Comparison of ENCODE assay signal across 21 cellular contexts in the genomic region with DNA sequence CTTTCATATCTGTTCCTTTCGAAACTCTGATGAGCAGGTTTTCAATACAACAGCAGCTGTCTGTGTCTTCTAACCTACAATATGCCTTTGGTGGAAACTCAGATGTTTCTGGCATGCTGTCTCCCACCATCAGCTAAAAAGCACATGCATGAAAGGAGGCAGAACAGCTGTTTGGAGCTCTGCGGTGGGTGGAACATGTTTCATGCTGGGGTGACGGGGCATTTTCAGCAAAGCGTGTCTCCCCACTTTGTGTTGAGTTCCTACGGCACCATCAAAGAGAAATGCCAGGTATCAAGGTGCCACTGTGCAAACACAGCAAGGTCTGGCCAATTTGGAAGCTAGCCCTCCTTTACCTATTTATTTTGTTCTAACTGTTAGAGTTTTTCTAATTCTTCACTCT.
A peak's percentile ranks its signal among the peaks of the same experiment; 100 is the strongest.
DNase-seq lines count a peak whose midpoint lies in the region; ATAC-seq, FAIRE-seq and TF ChIP-seq lines count a peak whose summit lies in the region.
"Had no signal": no experiment of that assay in that cellular context is flagged by ENCODE, and none has a peak within 500 bp of the region (broad histone marks: within the 10 kb centered on the region; RNA-seq: fewer than 3 reads in every experiment).

No MANE protein-coding gene starts in this region.

- H3K27ac ChIP-seq in SJCRH30 (peak overlapping the region; percentile 74), pancreas (peak overlapping the region; percentile 51 to 76 (median 67))
- H3K27ac ChIP-seq: C4-2B, RWPE1 had no signal

- H3K27me3 ChIP-seq in SJCRH30: no peaks in the 10 kb centered on the region
- H3K27me3 ChIP-seq in pancreas: no peaks in the 10 kb centered on the region

- DNase-seq in NCI-H345 (lab: John Stamatoyannopoulos, UW): peak; percentile 19
- no peak for DNase-seq in NCI-H345 treated with DMSO at 0.1 percent for 48 hours (lab: John Stamatoyannopoulos, UW; ENCODE audit: unreplicated experiment)
- DNase-seq in SJCRH30: peak; percentile 82 to 88
- peak in 4 of 6 donors; percentile 39 to 87 (median 72) for DNase-seq in pancreas
- no peak for DNase-seq in foreskin fibroblast
- DNase-seq: 8988T; Calu3; CD8-positive, alpha-beta memory T cell; DMS53; NCI-H1048; NCI-H1417 treated with DMSO at 0.1 percent for 48 hours; NCI-H2029; NCI-H2227 treated with DMSO at 0.1 percent for 48 hours; NCI-H526; SIG-M5; T-cell had no signal

- H3K4me1 ChIP-seq in SJCRH30 (peaks cover 26% of the 10 kb centered on the region), pancreas (peaks cover 17 to 33% (median 24%) of the 10 kb centered on the region in 3 donors)

- H3K36me3 ChIP-seq in SJCRH30: no peaks in the 10 kb centered on the region; the same call in 1 of the 2 replicates
- no peaks in the 10 kb centered on the region for H3K36me3 ChIP-seq in pancreas

- 9 to 14% methylated on average over 5 of the region's 5 CpGs for WGBS in pancreas, 2 donors

- peak; percentile 40 to 84 (median 80) for ATAC-seq in pancreas
- ATAC-seq in HG03342 (IDR thresholded peaks at IDR 0.05; ENCODE audit: unreplicated experiment): no peak
- ATAC-seq in HG03095 (IDR thresholded peaks at IDR 0.05; ENCODE audit: unreplicated experiment): no peak
- ATAC-seq: T-cell had no signal

- no peaks in the 10 kb centered on the region for H3K9me3 ChIP-seq in SJCRH30 (replicated peaks)
- no peaks in the 10 kb centered on the region for H3K9me3 ChIP-seq in pancreas

- intact Hi-C loops in pancreas (cut with DNase I): no loop called here

- H3K4me3 ChIP-seq in SJCRH30 (no peak overlapping the region; the same call in 1 of the 2 replicates), pancreas (no peak overlapping the region), foreskin fibroblast (ENCODE audit: low read depth in 1 of 2, low read length in 2 of 2) (no peak overlapping the region)

- FAIRE-seq in pancreas (lab: Jason Lieb, UNC): no peak
- FAIRE-seq: H54 had no signal

- TF ChIP-seq CTCF in pancreas (IDR thresholded peaks at IDR 0.05): no peak
- TF ChIP-seq CTCF in foreskin fibroblast (IDR thresholded peaks at IDR 0.05; ENCODE audit: low read depth, low read length): no peak

Comparison
In these comparisons a context has a peak if more than half of its experiments do, and no peak if none do; other contexts are left out.
1. DNase-seq: peak in NCI-H345 (single experiment), SJCRH30 (2 of 2) and pancreas (4 of 6); none in NCI-H345 treated with DMSO at 0.1 percent for 48 hours (single experiment) and foreskin fibroblast (0 of 2).
2. ATAC-seq: peak in pancreas (4 of 4); none in HG03342 (single experiment) and HG03095 (single experiment).